ENCODE assay signal across 11 cellular contexts in genomic region chr4:1137850-1138249, GRCh38. TPM values are rescaled to one million over a fixed set of nuclear protein-coding genes. Genes with fewer than 3 reads are reported as not detected.
DNase-seq lines count a peak whose midpoint lies in the region; ATAC-seq and TF ChIP-seq lines count a peak whose summit lies in the region.
"Had no signal": no experiment of that assay in that cellular context is flagged by ENCODE, and none has a peak within 500 bp of the region (broad histone marks: within the 10 kb centered on the region; RNA-seq: fewer than 3 reads in every experiment).

No MANE protein-coding gene starts in this region.

- no peak overlapping the region for H3K9ac ChIP-seq in OCI-LY3 (ENCODE audit: low read length)
- no peak overlapping the region for H3K9ac ChIP-seq in fibroblast of lung (ENCODE audit: insufficient read depth, low read length)

- no peaks in the 10 kb centered on the region for H3K79me2 ChIP-seq in OCI-LY3 (ENCODE audit: low read length)
- H3K79me2 ChIP-seq in fibroblast of lung (ENCODE audit: control insufficient read depth, insufficient read depth, low read length): no peaks in the 10 kb centered on the region

- H3K27me3 ChIP-seq in OCI-LY3 (ENCODE audit: low read depth, low read length) (peaks cover 24% of the 10 kb centered on the region), fibroblast of lung (ENCODE audit: control insufficient read depth, insufficient read depth, low read length) (peaks cover 3% of the 10 kb centered on the region)

- TF ChIP-seq CTCF in OCI-LY3 (IDR thresholded peaks at IDR 0.05; ENCODE audit: low read depth, low read length) (no peak), fibroblast of lung (conservative IDR thresholded peaks at IDR 0.05 in 1 of 2, IDR thresholded peaks at IDR 0.05 in 1 of 2; ENCODE audit: low read depth in 1 of 2, low read length in 2 of 2) (no peak)

- H4K20me1 ChIP-seq in OCI-LY3 (ENCODE audit: insufficient read depth, low read length) (no peaks in the 10 kb centered on the region), fibroblast of lung (ENCODE audit: control insufficient read depth, extremely low read depth, insufficient read depth, low read length) (no peaks in the 10 kb centered on the region)

- ATAC-seq in stimulated activated naive B cell treated with anti-CD40 and anti-IgM and Interleukin-4, amounts not matched to agents 10 μg/mL and 1 μg/mL and 100 μg/mL, for 72 hours (replicated peaks): no peak
- ATAC-seq in GM21360 (IDR thresholded peaks at IDR 0.05; ENCODE audit: unreplicated experiment): no peak

- H3K4me3 Mint-ChIP-seq in activated T-cell treated with anti-CD3 and anti-CD28 coated beads, Interleukin-2, amount 50 U/mL, for 24 hours: peak overlapping the region; percentile 69
- peak overlapping the region; percentile 83 to 85 for H3K4me3 Mint-ChIP-seq in stimulated activated naive B cell treated with anti-CD40 and anti-IgM and Interleukin-4, amounts not matched to agents 10 μg/mL and 1 μg/mL and 100 μg/mL, for 72 hours
- H3K4me3 Mint-ChIP-seq: brain had no signal

- H3K36me3 ChIP-seq in OCI-LY3 (replicated peaks; ENCODE audit: low read depth, low read length): no peaks in the 10 kb centered on the region
- no peaks in the 10 kb centered on the region for H3K36me3 ChIP-seq in fibroblast of lung (ENCODE audit: control insufficient read depth, insufficient read depth, low read length)

- no peak overlapping the region for H3K27ac Mint-ChIP-seq in activated T-cell treated with anti-CD3 and anti-CD28 coated beads, Interleukin-2, amount 50 U/mL, for 24 hours
- H3K27ac Mint-ChIP-seq in stimulated activated naive B cell treated with anti-CD40 and anti-IgM and Interleukin-4, amounts not matched to agents 10 μg/mL and 1 μg/mL and 100 μg/mL, for 72 hours: no peak overlapping the region
- H3K27ac Mint-ChIP-seq: brain had no signal

- no peaks in the 10 kb centered on the region for H3K36me3 Mint-ChIP-seq in activated T-cell treated with anti-CD3 and anti-CD28 coated beads, Interleukin-2, amount 50 U/mL, for 24 hours (ENCODE audit: low read depth)
- peaks cover 0 to 1% of the 10 kb centered on the region in 2 donors for H3K36me3 Mint-ChIP-seq in stimulated activated naive B cell treated with anti-CD40 and anti-IgM and Interleukin-4, amounts not matched to agents 10 μg/mL and 1 μg/mL and 100 μg/mL, for 72 hours
- H3K36me3 Mint-ChIP-seq: brain had no signal

- peak overlapping the region; percentile 95 for H2AFZ ChIP-seq in OCI-LY3 (ENCODE audit: low read depth, low read length)
- H2AFZ ChIP-seq in fibroblast of lung (ENCODE audit: low read length): no peak overlapping the region

- no peak overlapping the region for H3K27ac ChIP-seq in OCI-LY3 (ENCODE audit: low read length)
- H3K27ac ChIP-seq in fibroblast of lung (ENCODE audit: insufficient read depth, low read length): no peak overlapping the region

- DNase-seq in activated T-cell treated with anti-CD3 and anti-CD28 coated beads, Interleukin-2, amount 50 U/mL, for 24 hours: no peak
- DNase-seq in activated T-cell treated with anti-CD3 and anti-CD28 coated beads for 4 hours (no peak), fibroblast of lung (ENCODE audit: low read depth in 2 of 2) (peak in 1 of 2 donors; percentile 21), DMS 273 (lab: John Stamatoyannopoulos, UW; ENCODE audit: unreplicated experiment) (no peak), NCI-H1930 (lab: John Stamatoyannopoulos, UW) (no peak)
- no peak for DNase-seq in stimulated activated naive B cell treated with anti-CD40 and anti-IgM and Interleukin-4, amounts not matched to agents 10 μg/mL and 1 μg/mL and 100 μg/mL, for 72 hours
- DNase-seq: activated CD4-positive, alpha-beta T cell treated with anti-CD3 and anti-CD28 coated beads for 48 hours; stimulated activated naive CD4-positive, alpha-beta T cell treated with Interleukin-2 at 50 U/mL for 16 hours had no signal

- peak overlapping the region; percentile 77 for H3K4me2 ChIP-seq in OCI-LY3 (ENCODE audit: low read length)
- peak overlapping the region; percentile 37 for H3K4me2 ChIP-seq in fibroblast of lung (ENCODE audit: extremely low read depth, insufficient read depth, low read length)

- H3K4me3 ChIP-seq in OCI-LY3 (ENCODE audit: low read length): peak overlapping the region; percentile 74
- H3K4me3 ChIP-seq in fibroblast of lung (replicated peaks in 1 of 4; ENCODE audit: control extremely low read depth in 1 of 4, insufficient read depth in 1 of 4, low read depth in 3 of 4, low read length in 4 of 4): no peak overlapping the region

- H3K4me1 ChIP-seq in OCI-LY3 (ENCODE audit: low read length) (0 out of 2 replicates have a peak, but pooled peaks cover 6% of the 10 kb centered on the region), fibroblast of lung (ENCODE audit: control insufficient read depth, extremely low read depth, insufficient read depth, low read length) (no peaks in the 10 kb centered on the region)

- no peaks in the 10 kb centered on the region for H3K9me3 ChIP-seq in OCI-LY3 (ENCODE audit: insufficient read depth, low read length)
- no peaks in the 10 kb centered on the region for H3K9me3 ChIP-seq in fibroblast of lung (ENCODE audit: control insufficient read depth, insufficient read depth, low read depth, low read length)

- peaks cover 7% of the 10 kb centered on the region for H3K27me3 Mint-ChIP-seq in activated T-cell treated with anti-CD3 and anti-CD28 coated beads, Interleukin-2, amount 50 U/mL, for 24 hours
- peaks cover 0 to 4% of the 10 kb centered on the region in 2 donors for H3K27me3 Mint-ChIP-seq in stimulated activated naive B cell treated with anti-CD40 and anti-IgM and Interleukin-4, amounts not matched to agents 10 μg/mL and 1 μg/mL and 100 μg/mL, for 72 hours

- H3K4me1 Mint-ChIP-seq in activated T-cell treated with anti-CD3 and anti-CD28 coated beads, Interleukin-2, amount 50 U/mL, for 24 hours (ENCODE audit: low read depth): peaks cover 18% of the 10 kb centered on the region
- H3K4me1 Mint-ChIP-seq in stimulated activated naive B cell treated with anti-CD40 and anti-IgM and Interleukin-4, amounts not matched to agents 10 μg/mL and 1 μg/mL and 100 μg/mL, for 72 hours: peaks cover 14 to 27% of the 10 kb centered on the region in 2 donors
- H3K4me1 Mint-ChIP-seq: brain had no signal

- H3K9me3 Mint-ChIP-seq in activated T-cell treated with anti-CD3 and anti-CD28 coated beads, Interleukin-2, amount 50 U/mL, for 24 hours: no peaks in the 10 kb centered on the region
- H3K9me3 Mint-ChIP-seq in stimulated activated naive B cell treated with anti-CD40 and anti-IgM and Interleukin-4, amounts not matched to agents 10 μg/mL and 1 μg/mL and 100 μg/mL, for 72 hours: no peaks in the 10 kb centered on the region

RNA-seq across cellular contexts. Expression of gene RNF212, which starts 24.5 kb away (rescaled TPM):
- total RNA-seq in fibroblast of lung: 0.66 and 2.6 TPM in 2 replicates
- 1.2 and 1.6 TPM in 2 replicates for polyA plus RNA-seq in fibroblast of lung
- polyA plus RNA-seq in fibroblast of lung (2012): 1.0 and 1.6 TPM in 2 replicates
- polyA minus RNA-seq in fibroblast of lung (ENCODE audit: low replicate concordance): 2.2 TPM in 1 of 2 replicates, not detected in the other

RNA-seq across cellular contexts. Expression of gene SPON2, which starts 34.5 kb away (rescaled TPM):
- total RNA-seq in fibroblast of lung: 261 and 367 TPM in 2 replicates
- 179 and 189 TPM in 2 replicates for polyA plus RNA-seq in fibroblast of lung
- 431 and 600 TPM in 2 replicates for polyA plus RNA-seq in fibroblast of lung (2012)
- polyA minus RNA-seq in fibroblast of lung (ENCODE audit: low replicate concordance): 88.2 and 101 TPM in 2 replicates
